Comparison of ENCODE assay signal across 1 cellular context in the genomic region with DNA sequence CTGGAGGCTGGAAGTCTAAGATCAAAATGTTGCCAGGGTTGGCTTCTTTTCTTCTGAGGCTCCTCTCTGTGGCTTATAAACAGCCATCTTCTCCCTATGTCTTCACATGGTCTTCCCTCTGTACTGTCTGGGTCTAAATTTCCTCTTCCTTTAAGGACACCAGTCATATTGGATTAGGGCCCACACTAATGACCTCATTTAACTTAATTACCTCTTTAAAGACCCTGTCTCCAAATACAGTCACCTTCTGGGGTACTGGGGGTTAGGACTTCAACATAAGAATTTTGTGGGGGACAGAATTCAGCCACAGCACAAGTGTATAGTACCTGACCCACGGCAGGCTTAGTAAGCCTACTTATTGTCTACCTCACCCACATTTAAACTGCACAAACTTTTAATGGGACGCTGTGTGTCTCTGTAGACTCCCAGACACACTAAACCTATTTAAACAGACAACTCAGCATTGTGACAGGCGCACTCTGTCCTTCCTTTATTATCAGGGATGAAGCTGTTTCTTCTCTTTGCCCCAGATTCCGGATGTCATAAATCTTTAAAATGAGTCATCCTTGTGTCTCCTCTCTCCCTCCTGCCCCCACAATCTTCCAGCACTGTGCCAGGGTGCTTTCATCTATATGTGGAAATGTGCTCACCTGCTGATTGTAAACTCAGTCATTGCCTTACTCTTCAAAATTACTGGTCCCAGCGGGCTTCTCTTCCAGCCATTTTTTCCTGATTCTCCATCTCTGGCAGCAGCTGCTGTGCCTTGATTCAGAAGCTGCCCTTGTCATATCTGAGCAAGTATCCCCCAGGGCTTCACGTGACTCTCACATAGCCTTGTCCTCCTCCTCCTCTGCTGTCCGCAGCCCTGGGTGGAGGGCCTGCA.
TF ChIP-seq lines count a peak whose summit lies in the region.

No MANE protein-coding gene starts in this region.

TF ChIP-seq in GM12891, 5 proteins besides CTCF, POLR2A, EP300 and RAD21 (continued from another document):
- no peak for TF ChIP-seq POLR2AphosphoS5 (IDR thresholded peaks at IDR 0.05; ENCODE audit: low read depth, low read length)
